In the genomic region with DNA sequence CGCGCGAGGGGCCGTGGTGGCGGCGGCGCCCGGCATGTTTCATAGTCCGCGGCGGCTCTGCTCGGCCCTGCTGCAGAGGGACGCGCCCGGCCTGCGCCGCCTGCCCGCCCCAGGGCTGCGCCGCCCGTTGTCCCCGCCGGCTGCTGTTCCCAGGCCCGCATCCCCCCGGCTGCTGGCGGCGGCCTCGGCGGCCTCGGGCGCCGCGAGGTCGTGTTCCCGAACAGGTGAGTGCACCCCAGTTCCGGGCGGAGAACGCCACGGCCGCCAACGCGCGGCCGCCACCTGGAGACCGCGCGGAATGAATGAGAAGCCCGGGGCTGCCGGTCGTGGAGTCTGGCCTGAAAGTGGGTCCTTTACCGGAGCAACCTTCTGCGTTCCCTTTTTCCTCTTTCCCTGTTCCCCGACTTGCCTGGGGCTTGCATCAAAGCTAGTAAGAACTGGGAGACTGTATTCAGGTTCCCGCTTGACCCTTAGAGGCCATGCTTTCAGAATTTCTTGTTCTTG, we compare ENCODE assay signal across 8 cellular contexts. TPM values are rescaled to one million over a fixed set of nuclear protein-coding genes. Genes with fewer than 3 reads are reported as not detected.
DNase-seq lines count a peak whose midpoint lies in the region; ATAC-seq and TF ChIP-seq lines count a peak whose summit lies in the region.

No MANE protein-coding gene starts in this region.

- H3K9me3 Mint-ChIP-seq in GM23338 (no peaks in the 10 kb centered on the region; the same call in 2 of the 3 replicates), neural crest cell (no peaks in the 10 kb centered on the region)

- H3K4me2 ChIP-seq in GM23338 = peak overlapping the region; percentile 83
- H3K4me2 ChIP-seq in MM.1S (ENCODE audit: low read depth, low read length) = peak overlapping the region; percentile 79

- peak overlapping the region; percentile 96 for H3K27ac Mint-ChIP-seq in GM23338
- peak overlapping the region; percentile 98 for H3K27ac Mint-ChIP-seq in neural crest cell (ENCODE audit: unreplicated experiment)

- ATAC-seq in GM23338 (no peak), upper lobe of left lung (ENCODE audit: low FRiP score in 2 of 2) (peak; percentile 3 to 21)

- H3K36me3 Mint-ChIP-seq in GM23338 (ENCODE audit: low read depth) = peaks cover 15% of the 10 kb centered on the region
- H3K36me3 Mint-ChIP-seq in neural crest cell (ENCODE audit: low read depth) = no peaks in the 10 kb centered on the region

- H3K9ac ChIP-seq in MM.1S (ENCODE audit: low read length) = peak overlapping the region; percentile 80

- H3K4me3 ChIP-seq in GM23338 = peak overlapping the region; percentile 77
- H3K4me3 ChIP-seq in MM.1S (ENCODE audit: low read length) = peak overlapping the region; percentile 95
- peak overlapping the region; percentile 89 for H3K4me3 ChIP-seq in fibroblast of mammary gland (ENCODE audit: control insufficient read depth, low read depth, low read length)
- peak overlapping the region; percentile 47 to 85 (median 67) for H3K4me3 ChIP-seq in upper lobe of left lung

- H3K9me2 ChIP-seq in GM23338 (ENCODE audit: insufficient read depth) (no peaks in the 10 kb centered on the region), MM.1S (replicated peaks; ENCODE audit: insufficient read depth, low read length) (no peaks in the 10 kb centered on the region)

- H3K27me3 ChIP-seq in GM23338 (ENCODE audit: insufficient read depth) (no peaks in the 10 kb centered on the region), MM.1S (replicated peaks; ENCODE audit: insufficient read depth, low read length) (no peaks in the 10 kb centered on the region), upper lobe of left lung (no peaks in the 10 kb centered on the region)

- H3K4me1 ChIP-seq in GM23338 (ENCODE audit: insufficient read depth) (peaks cover 51% of the 10 kb centered on the region), MM.1S (ENCODE audit: low read length) (peaks cover 17% of the 10 kb centered on the region), upper lobe of left lung (peaks cover 19 to 54% (median 28%) of the 10 kb centered on the region in 4 donors)

- peaks cover 16% of the 10 kb centered on the region; the same call in 1 of the 2 replicates for H4K20me1 ChIP-seq in GM23338 (replicated peaks; ENCODE audit: insufficient read depth)
- no peaks in the 10 kb centered on the region for H4K20me1 ChIP-seq in MM.1S (ENCODE audit: insufficient read depth, low read length)

- no peak for TF ChIP-seq POLR2A in upper lobe of left lung (IDR thresholded peaks at IDR 0.05)

- DNase-seq in GM13977 (ENCODE audit: low spot score) = peak; percentile 65
- peak; percentile 32 for DNase-seq in GM23338 (ENCODE audit: low spot score)
- DNase-seq in MM.1S = peak; percentile 66
- peak; percentile 55 for DNase-seq in activated CD8-positive, alpha-beta memory T cell treated with anti-CD3 and anti-CD28 coated beads, Interleukin-2, amount 50 U/mL, for 4 hours
- DNase-seq in fibroblast of mammary gland (ENCODE audit: low read depth) = peak; percentile 32
- no peak for DNase-seq in neural crest cell (ENCODE audit: low read depth, low spot score)
- peak; percentile 57 to 92 for DNase-seq in upper lobe of left lung
- no peak for DNase-seq in HPDE6-E6E7 (ENCODE audit: extremely low spot score)

- no peak for TF ChIP-seq EP300 in upper lobe of left lung (IDR thresholded peaks at IDR 0.05)

- peak overlapping the region; percentile 76 for H3K27ac ChIP-seq in GM23338 (ENCODE audit: low read depth)
- peak overlapping the region; percentile 77; the same call in 1 of the 2 replicates for H3K27ac ChIP-seq in MM.1S (ENCODE audit: low read length)
- H3K27ac ChIP-seq in upper lobe of left lung = peak overlapping the region; percentile 78 to 87 (median 80)

- peaks cover 8% of the 10 kb centered on the region for H3K27me3 Mint-ChIP-seq in GM23338 (ENCODE audit: insufficient read depth, low read depth, poor library complexity)
- H3K27me3 Mint-ChIP-seq in neural crest cell (ENCODE audit: low read depth) = no peaks in the 10 kb centered on the region

- WGBS in upper lobe of left lung, 2 donors = 0 to 1% methylated on average over 14 to 18 of the region's 54 CpGs

- H3F3A ChIP-seq in GM23338 (replicated peaks; ENCODE audit: low read depth) (peaks cover 24% of the 10 kb centered on the region), MM.1S (ENCODE audit: insufficient read depth, low read length) (peaks cover 6% of the 10 kb centered on the region)

- H3K79me2 ChIP-seq in GM23338 (replicated peaks; ENCODE audit: insufficient read depth) (peaks cover 49% of the 10 kb centered on the region), MM.1S (ENCODE audit: low read length) (peaks cover 50% of the 10 kb centered on the region)

- in situ Hi-C loops in GM13977 (cut with MboI; ENCODE audit: low pct_unique_long_range_greater_than_20kb, low sequenced_read_pairs, unreplicated experiment) = no loop called here

- TF ChIP-seq CTCF in GM13977 (IDR thresholded peaks at IDR 0.05; ENCODE audit: extremely low read depth, insufficient read depth, missing control alignments) (no peak), GM23338 (conservative IDR thresholded peaks at IDR 0.05; ENCODE audit: low read depth in 2 of 2) (no peak), MM.1S (IDR thresholded peaks at IDR 0.05; ENCODE audit: low read length) (no peak), fibroblast of mammary gland (conservative IDR thresholded peaks at IDR 0.05; ENCODE audit: control insufficient read depth, insufficient read depth, low read depth, low read length) (no peak), neural crest cell (conservative IDR thresholded peaks at IDR 0.05) (no peak), upper lobe of left lung (IDR thresholded peaks at IDR 0.05) (peak in 1 of 6 experiments; percentile 3)

- no peaks in the 10 kb centered on the region for H3K9me3 ChIP-seq in MM.1S (replicated peaks; ENCODE audit: insufficient read depth, low read length)
- no peaks in the 10 kb centered on the region for H3K9me3 ChIP-seq in upper lobe of left lung

- H3K4me3 Mint-ChIP-seq in GM23338 (peak overlapping the region; percentile 97), neural crest cell (peak overlapping the region; percentile 98)

- H2AFZ ChIP-seq in GM23338 = no peak overlapping the region
- peak overlapping the region; percentile 91 for H2AFZ ChIP-seq in MM.1S (ENCODE audit: low read length)

- H3K4me1 Mint-ChIP-seq in GM23338 (peaks cover 54% of the 10 kb centered on the region), neural crest cell (peaks cover 53% of the 10 kb centered on the region)

- no peaks in the 10 kb centered on the region for H3K36me3 ChIP-seq in GM23338 (ENCODE audit: insufficient read depth)
- H3K36me3 ChIP-seq in MM.1S (replicated peaks; ENCODE audit: insufficient read depth, low read length) = no peaks in the 10 kb centered on the region; the same call in 1 of the 2 replicates
- no peaks in the 10 kb centered on the region for H3K36me3 ChIP-seq in upper lobe of left lung

TF ChIP-seq in GM23338, 12 proteins besides CTCF, POLR2A, EP300 and RAD21 (continues in another document):
- TF ChIP-seq ZNF331 (CRISPR knock-in tag; IDR thresholded peaks at IDR 0.05; ENCODE audit: low read depth) (no peak), NANOG (IDR thresholded peaks at IDR 0.05; ENCODE audit: borderline replicate concordance) (no peak), EZH2 (IDR thresholded peaks at IDR 0.05; ENCODE audit: low read depth, unreplicated experiment) (no peak), POLR2AphosphoS5 (IDR thresholded peaks at IDR 0.05; ENCODE audit: low read depth) (no peak), CREB1 (CRISPR knock-in tag; IDR thresholded peaks at IDR 0.05; ENCODE audit: low read depth) (no peak), JUNB (IDR thresholded peaks at IDR 0.05; ENCODE audit: unreplicated experiment) (no peak)
- TF ChIP-seq, protein P1, sequence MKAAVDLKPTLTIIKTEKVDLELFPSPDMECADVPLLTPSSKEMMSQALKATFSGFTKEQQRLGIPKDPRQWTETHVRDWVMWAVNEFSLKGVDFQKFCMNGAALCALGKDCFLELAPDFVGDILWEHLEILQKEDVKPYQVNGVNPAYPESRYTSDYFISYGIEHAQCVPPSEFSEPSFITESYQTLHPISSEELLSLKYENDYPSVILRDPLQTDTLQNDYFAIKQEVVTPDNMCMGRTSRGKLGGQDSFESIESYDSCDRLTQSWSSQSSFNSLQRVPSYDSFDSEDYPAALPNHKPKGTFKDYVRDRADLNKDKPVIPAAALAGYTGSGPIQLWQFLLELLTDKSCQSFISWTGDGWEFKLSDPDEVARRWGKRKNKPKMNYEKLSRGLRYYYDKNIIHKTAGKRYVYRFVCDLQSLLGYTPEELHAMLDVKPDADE (IDR thresholded peaks at IDR 0.05) = no peak

RNA-seq across cellular contexts. Expression of gene NOCT, which starts 0.4 kb away (rescaled TPM):
- total RNA-seq in GM23338 (2014; rRNA removed; shearing (Covaris generic)) = 58.3 and 76.6 TPM in 2 replicates
- polyA plus RNA-seq in GM23338 (2016; fragmentation: Nextera tagmentation; extraction: Ambion mirVana) = 16.0 and 18.9 TPM in 2 replicates
- total RNA-seq in neural crest cell (12.9 and 14.1 TPM in 2 replicates), upper lobe of left lung (10 to 100 TPM in 1 of 6 donors, 1 to 10 TPM in 5; 1.9 to 14.3 (median 4.7) TPM)

Comparison
In these comparisons a context has a peak if more than half of its experiments do, and no peak if none do; other contexts are left out.
1. DNase-seq: peak in GM13977 (single experiment), GM23338 (single experiment), MM.1S (single experiment), activated CD8-positive, alpha-beta memory T cell treated with anti-CD3 and anti-CD28 coated beads, Interleukin-2, amount 50 U/mL, for 4 hours (single experiment), fibroblast of mammary gland (single experiment) and upper lobe of left lung (2 of 2); none in neural crest cell (single experiment) and HPDE6-E6E7 (single experiment).
2. Peak in every context shown above with its lines, with median percentiles within 50 percentile points of each other: H3K27ac ChIP-seq and H3K4me3 ChIP-seq.